Comparison of ENCODE assay signal across 19 cellular contexts in the genomic region with DNA sequence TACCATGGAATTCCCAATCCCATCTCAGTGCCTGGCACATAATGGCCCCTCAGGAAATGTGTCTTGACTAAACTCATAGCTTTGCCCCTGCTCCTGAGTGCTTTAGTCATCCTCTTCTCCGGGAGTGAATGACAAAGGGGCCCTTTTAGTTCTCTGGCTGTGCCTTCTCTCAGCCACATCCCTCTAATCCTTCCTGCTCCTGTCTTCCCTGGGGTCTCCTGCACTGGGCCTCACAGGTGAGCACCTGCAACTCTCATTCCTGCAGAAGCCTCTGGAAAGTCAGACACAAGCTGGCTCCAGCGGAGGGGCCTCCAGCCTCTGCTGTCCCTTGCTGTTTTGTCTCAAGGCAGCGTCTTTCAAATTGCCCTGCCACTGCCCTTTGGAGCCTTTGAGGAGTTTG. TPM values are rescaled to one million over a fixed set of nuclear protein-coding genes. Genes with fewer than 3 reads are reported as not detected.
A peak's percentile ranks its signal among the peaks of the same experiment; 100 is the strongest.
DNase-seq lines count a peak whose midpoint lies in the region; ATAC-seq and TF ChIP-seq lines count a peak whose summit lies in the region.
"Had no signal": no experiment of that assay in that cellular context is flagged by ENCODE, and none has a peak within 500 bp of the region (broad histone marks: within the 10 kb centered on the region; RNA-seq: fewer than 3 reads in every experiment).

No MANE protein-coding gene starts in this region.

- no peak for ATAC-seq in Right ventricle myocardium superior (ENCODE audit: poor library complexity)
- ATAC-seq in WTC11, result peak; percentile 40
- ATAC-seq in GM19324 (IDR thresholded peaks at IDR 0.05; ENCODE audit: low FRiP score, unreplicated experiment), result no peak

- peaks cover 25% of the 10 kb centered on the region for H3K27me3 Mint-ChIP-seq in WTC11 (ENCODE audit: low read depth)

- DNase-seq in cardiac septum (ENCODE audit: low spot score) (peak; percentile 51), Right ventricle myocardium superior (no peak), WTC11 (ENCODE audit: low spot score) (no peak), iPS-NIHi7 (ENCODE audit: extremely low spot score) (peak; percentile 58), NCI-H446 (lab: John Stamatoyannopoulos, UW) (no peak)
- DNase-seq in activated CD4-positive, CD25-positive, alpha-beta regulatory T cell treated with anti-CD3 and anti-CD28 coated beads, Interleukin-2, amount 50 U/mL, for 72 hours, result no peak
- no peak for DNase-seq in stimulated activated naive CD4-positive, alpha-beta T cell (lab: John Stamatoyannopoulos, UW)
- DNase-seq: COR-L47, DMS53, GOT3, MM.1S, NCI-H1105 treated with DMSO at 0.1 percent for 48 hours, NCI-H187 treated with DMSO at 0.1 percent for 48 hours, NCI-H2171, SIG-M5 had no signal

- H3K4me3 Mint-ChIP-seq in WTC11, result no peak overlapping the region

- peak overlapping the region; percentile 67; the same call in 1 of the 2 replicates for H3K27ac Mint-ChIP-seq in WTC11

- intact Hi-C loops in cardiac septum (cut with DNase I), result no loop called here
- intact Hi-C loops in Right ventricle myocardium superior (cut with DNase I), result no loop called here

- no peaks in the 10 kb centered on the region for H3K9me3 Mint-ChIP-seq in WTC11

- CTCF ChIA-PET in WTC11 (lab: Charles Lee), result interaction anchor here (1.1 to 4.2 kb wide), 4 partner anchors 23 to 437 kb away, joined by 3 to 38 read pairs (median 20); partner anchors contain the start of gene NES

- H3K4me1 Mint-ChIP-seq in WTC11, result peaks cover 78% of the 10 kb centered on the region

- POLR2A ChIA-PET in WTC11 (lab: Charles Lee), result interaction anchor here (0.8 kb wide), 1 partner anchor 24 kb away, joined by 3 read pairs; no protein-coding TSS in a partner anchor

- H3K36me3 Mint-ChIP-seq in WTC11, result no peaks in the 10 kb centered on the region

- TF ChIP-seq CTCF in WTC11 (IDR thresholded peaks at IDR 0.05), result no peak

TF ChIP-seq in WTC11, 78 proteins besides CTCF, POLR2A, EP300 and RAD21:
- TF ChIP-seq, protein P1, sequence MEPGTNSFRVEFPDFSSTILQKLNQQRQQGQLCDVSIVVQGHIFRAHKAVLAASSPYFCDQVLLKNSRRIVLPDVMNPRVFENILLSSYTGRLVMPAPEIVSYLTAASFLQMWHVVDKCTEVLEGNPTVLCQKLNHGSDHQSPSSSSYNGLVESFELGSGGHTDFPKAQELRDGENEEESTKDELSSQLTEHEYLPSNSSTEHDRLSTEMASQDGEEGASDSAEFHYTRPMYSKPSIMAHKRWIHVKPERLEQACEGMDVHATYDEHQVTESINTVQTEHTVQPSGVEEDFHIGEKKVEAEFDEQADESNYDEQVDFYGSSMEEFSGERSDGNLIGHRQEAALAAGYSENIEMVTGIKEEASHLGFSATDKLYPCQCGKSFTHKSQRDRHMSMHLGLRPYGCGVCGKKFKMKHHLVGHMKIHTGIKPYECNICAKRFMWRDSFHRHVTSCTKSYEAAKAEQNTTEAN (CRISPR knock-in tag; IDR thresholded peaks at IDR 0.05), result no peak
- no peak for TF ChIP-seq NR3C1 (CRISPR knock-in tag; conservative IDR thresholded peaks at IDR 0.05; ENCODE audit: low read depth)
- TF ChIP-seq ZNF423 (CRISPR knock-in tag; IDR thresholded peaks at IDR 0.05), result 0 out of 2 replicates have a peak, but pooled peaks have one; percentile 29
- no peak for TF ChIP-seq AFF4 (CRISPR knock-in tag; IDR thresholded peaks at IDR 0.05; ENCODE audit: borderline replicate concordance)
- 0 out of 2 replicates have a peak, but pooled peaks have one; percentile 44 for TF ChIP-seq CREM (CRISPR knock-in tag; IDR thresholded peaks at IDR 0.05)
- peak; percentile 96 for TF ChIP-seq ZNF121 (CRISPR knock-in tag; IDR thresholded peaks at IDR 0.05)

RNA-seq across cellular contexts. Expression of gene ETV3L, which starts 14.0 kb away (rescaled TPM):
- total RNA-seq in cardiac septum, result not detected
- total RNA-seq in Right ventricle myocardium superior, result not detected
- total RNA-seq in WTC11 (2021), result 0.13 to 0.30 TPM (median 0.25 TPM) in 3 replicates
- total RNA-seq: A172, NCI-H460, Peyer's patch had no signal

RNA-seq across cellular contexts. Expression of gene ETV3, which starts 24.6 kb away (rescaled TPM):
- total RNA-seq in cardiac septum (19.7 TPM), Right ventricle myocardium superior (16.4 TPM), WTC11 (2021) (21.3 to 26.0 TPM (median 22.1 TPM) in 3 replicates)

Comparison
In these comparisons a context has a peak if more than half of its experiments do, and no peak if none do; other contexts are left out.
1. DNase-seq: peak in cardiac septum (single experiment) and iPS-NIHi7 (single experiment); none in Right ventricle myocardium superior (single experiment), WTC11 (single experiment), activated CD4-positive, CD25-positive, alpha-beta regulatory T cell treated with anti-CD3 and anti-CD28 coated beads, Interleukin-2, amount 50 U/mL, for 72 hours (single experiment), NCI-H446 (0 of 2) and stimulated activated naive CD4-positive, alpha-beta T cell (0 of 6).